In genomic region chr12:24948452-24948815, GRCh38 we compare ENCODE assay signal across 9 cellular contexts. TPM values are rescaled to one million over a fixed set of nuclear protein-coding genes. Genes with fewer than 3 reads are reported as not detected.
DNase-seq lines count a peak whose midpoint lies in the region; TF ChIP-seq lines count a peak whose summit lies in the region.
"Had no signal": no experiment of that assay in that cellular context is flagged by ENCODE, and none has a peak within 500 bp of the region (broad histone marks: within the 10 kb centered on the region; RNA-seq: fewer than 3 reads in every experiment).

No MANE protein-coding gene starts in this region.

- no peaks in the 10 kb centered on the region for H3K27me3 ChIP-seq in HL-60 (ENCODE audit: insufficient read depth, poor library complexity, severe bottlenecking)

- H3K27me3 Mint-ChIP-seq in activated CD4-positive, alpha-beta memory T cell treated with anti-CD3 and anti-CD28 coated beads for 36 hours = peaks cover 53% of the 10 kb centered on the region
- no peaks in the 10 kb centered on the region for H3K27me3 Mint-ChIP-seq in osteocyte (ENCODE audit: unreplicated experiment)

- CTCF ChIA-PET in activated CD4-positive, alpha-beta memory T cell treated with anti-CD3 and anti-CD28 coated beads for 36 hours (lab: Charles Lee) = no interaction called here

- H3K4me3 Mint-ChIP-seq in activated CD4-positive, alpha-beta memory T cell treated with anti-CD3 and anti-CD28 coated beads for 36 hours = peak overlapping the region; percentile 78
- peak overlapping the region; percentile 93 for H3K4me3 Mint-ChIP-seq in osteocyte (ENCODE audit: unreplicated experiment)

- H3K4me1 Mint-ChIP-seq in activated CD4-positive, alpha-beta memory T cell treated with anti-CD3 and anti-CD28 coated beads for 36 hours (ENCODE audit: low read depth) = peaks cover 34% of the 10 kb centered on the region
- H3K4me1 Mint-ChIP-seq in osteocyte (ENCODE audit: unreplicated experiment) = peaks cover 52% of the 10 kb centered on the region

- H3K36me3 Mint-ChIP-seq in activated CD4-positive, alpha-beta memory T cell treated with anti-CD3 and anti-CD28 coated beads for 36 hours = no peaks in the 10 kb centered on the region
- H3K36me3 Mint-ChIP-seq in osteocyte (ENCODE audit: unreplicated experiment) = peaks cover 9% of the 10 kb centered on the region

- POLR2A ChIA-PET in activated CD4-positive, alpha-beta memory T cell treated with anti-CD3 and anti-CD28 coated beads for 36 hours (lab: Charles Lee) = interaction anchor here (0.7 to 0.9 kb wide), 2 partner anchors 27 to 109 kb away, joined by 3 to 7 read pairs; no protein-coding TSS in a partner anchor

- no peaks in the 10 kb centered on the region for H3K9me3 Mint-ChIP-seq in activated CD4-positive, alpha-beta memory T cell treated with anti-CD3 and anti-CD28 coated beads for 36 hours
- H3K9me3 Mint-ChIP-seq in osteocyte (ENCODE audit: unreplicated experiment) = no peaks in the 10 kb centered on the region

- H3K27ac ChIP-seq in HL-60 (replicated peaks) = peak overlapping the region; percentile 87
- H3K27ac ChIP-seq: epithelial cell of prostate had no signal

- peak overlapping the region; percentile 53 for H3K27ac Mint-ChIP-seq in activated CD4-positive, alpha-beta memory T cell treated with anti-CD3 and anti-CD28 coated beads for 36 hours
- H3K27ac Mint-ChIP-seq in osteocyte (ENCODE audit: unreplicated experiment) = peak overlapping the region; percentile 95

- DNase-seq in activated CD8-positive, alpha-beta memory T cell treated with anti-CD3 and anti-CD28 coated beads, Interleukin-2, amount 50 U/mL, for 48 hours = peak; percentile 62
- DNase-seq in activated CD8-positive, alpha-beta memory T cell treated with anti-CD3 and anti-CD28 coated beads, Interleukin-2, amount 50 U/mL, for 4 hours = no peak
- DNase-seq in HL-60 (ENCODE audit: low read depth in 1 of 2, low spot score in 1 of 2) = peak in 1 of 2 experiments; percentile 13
- DNase-seq in activated CD4-positive, alpha-beta memory T cell treated with anti-CD3 and anti-CD28 coated beads for 36 hours = peak; percentile 52
- peak; percentile 8 for DNase-seq in foreskin melanocyte
- no peak for DNase-seq in osteocyte (ENCODE audit: extremely low spot score, unreplicated experiment)
- no peak for DNase-seq in NCI-H1930 (lab: John Stamatoyannopoulos, UW)
- DNase-seq in HuH-7.5 (ENCODE audit: low spot score) = no peak

- no peak for TF ChIP-seq CTCF in HL-60 (IDR thresholded peaks at IDR 0.05; ENCODE audit: insufficient read depth, low read length)
- TF ChIP-seq CTCF in osteocyte (IDR thresholded peaks at IDR 0.05) = no peak

- intact Hi-C loops in activated CD4-positive, alpha-beta memory T cell treated with anti-CD3 and anti-CD28 coated beads for 36 hours (cut with micrococcal nuclease) = no loop called here

- peak overlapping the region; percentile 52 for H3K4me3 ChIP-seq in HL-60 (replicated peaks; ENCODE audit: insufficient read depth, low read length)

RNA-seq across cellular contexts. Expression of gene BCAT1, which starts 0.5 kb away (rescaled TPM):
- 10 to 100 TPM; 17.6 to 20.4 TPM for total RNA-seq in activated CD4-positive, alpha-beta memory T cell treated with anti-CD3 and anti-CD28 coated beads for 36 hours
- total RNA-seq in osteocyte = 155 and 167 TPM in 2 replicates

Comparison
In these comparisons a context has a peak if more than half of its experiments do, and no peak if none do; other contexts are left out.
1. DNase-seq: peak in activated CD8-positive, alpha-beta memory T cell treated with anti-CD3 and anti-CD28 coated beads, Interleukin-2, amount 50 U/mL, for 48 hours (single experiment), activated CD4-positive, alpha-beta memory T cell treated with anti-CD3 and anti-CD28 coated beads for 36 hours (single experiment) and foreskin melanocyte (single experiment); none in activated CD8-positive, alpha-beta memory T cell treated with anti-CD3 and anti-CD28 coated beads, Interleukin-2, amount 50 U/mL, for 4 hours (single experiment), osteocyte (single experiment), NCI-H1930 (0 of 2) and HuH-7.5 (single experiment).